In genomic region chr11:35526370-35526792, GRCh38 we compare ENCODE assay signal across 13 cellular contexts. TPM values are rescaled to one million over a fixed set of nuclear protein-coding genes. Genes with fewer than 3 reads are reported as not detected.
DNase-seq lines count a peak whose midpoint lies in the region; ATAC-seq and TF ChIP-seq lines count a peak whose summit lies in the region.
"Had no signal": no experiment of that assay in that cellular context is flagged by ENCODE, and none has a peak within 500 bp of the region (broad histone marks: within the 10 kb centered on the region; RNA-seq: fewer than 3 reads in every experiment).

No MANE protein-coding gene starts in this region.

- no peak overlapping the region for H3K27ac Mint-ChIP-seq in nephron progenitor cell
- H3K27ac Mint-ChIP-seq: activated naive CD8-positive, alpha-beta T cell; T-helper 1 cell treated with Interleukin-12 subunit alpha and Interleukin-12 subunit beta and Interleukin-4 antibody, amounts not matched to agents 30 μg/mL and 1 μg/mL, for 36 hours had no signal

- TF ChIP-seq CTCF in nephron progenitor cell (IDR thresholded peaks at IDR 0.05) = no peak

- peak overlapping the region; percentile 1 for H3K9ac ChIP-seq in HUES6 (ENCODE audit: low read length)

- H3K27me3 ChIP-seq in HUES6 (ENCODE audit: control insufficient read depth, insufficient read depth, low read length) = peaks cover 33% of the 10 kb centered on the region
- no peaks in the 10 kb centered on the region for H3K27me3 ChIP-seq in ectodermal cell (ENCODE audit: control insufficient read depth, insufficient read depth, low read length, poor library complexity, severe bottlenecking)

- H3K9me3 ChIP-seq in HUES6 (ENCODE audit: control insufficient read depth, insufficient read depth, low read depth, low read length) (no peaks in the 10 kb centered on the region), ectodermal cell (ENCODE audit: control insufficient read depth, low read length) (no peaks in the 10 kb centered on the region)
- H3K9me3 ChIP-seq: psoas muscle had no signal

- H3K27ac ChIP-seq in HUES6 (ENCODE audit: low read depth, low read length) = no peak overlapping the region
- no peak overlapping the region for H3K27ac ChIP-seq in ectodermal cell (ENCODE audit: insufficient read depth, low read depth, low read length, poor library complexity, severe bottlenecking)
- H3K27ac ChIP-seq: psoas muscle had no signal

- 58 to 69% methylated on average over 6 of the region's 6 CpGs for WGBS in ectodermal cell, 2 experiments

- peaks cover 18% of the 10 kb centered on the region for H3K27me3 Mint-ChIP-seq in nephron progenitor cell (ENCODE audit: low read depth, poor library complexity)

- H3K36me3 Mint-ChIP-seq in nephron progenitor cell (ENCODE audit: low read depth) = peaks cover 10% of the 10 kb centered on the region

- peak overlapping the region; percentile 82 for H3K4me3 Mint-ChIP-seq in nephron progenitor cell
- H3K4me3 Mint-ChIP-seq: activated naive CD8-positive, alpha-beta T cell; T-helper 1 cell treated with Interleukin-12 subunit alpha and Interleukin-12 subunit beta and Interleukin-4 antibody, amounts not matched to agents 30 μg/mL and 1 μg/mL, for 36 hours had no signal

- H3K4me1 Mint-ChIP-seq in nephron progenitor cell = peaks cover 38% of the 10 kb centered on the region

- H3K4me1 ChIP-seq in HUES6 (ENCODE audit: control insufficient read depth, insufficient read depth, low read length) = peaks cover 25% of the 10 kb centered on the region
- peaks cover 13% of the 10 kb centered on the region for H3K4me1 ChIP-seq in ectodermal cell (ENCODE audit: control insufficient read depth, insufficient read depth, low read length)
- H3K4me1 ChIP-seq: psoas muscle had no signal

- peaks cover 16% of the 10 kb centered on the region for H3K9me3 Mint-ChIP-seq in nephron progenitor cell
- H3K9me3 Mint-ChIP-seq: T-helper 1 cell treated with Interleukin-12 subunit alpha and Interleukin-12 subunit beta and Interleukin-4 antibody, amounts not matched to agents 30 μg/mL and 1 μg/mL, for 36 hours had no signal

- no peaks in the 10 kb centered on the region for H3K36me3 ChIP-seq in HUES6 (ENCODE audit: control insufficient read depth, insufficient read depth, low read length)
- no peaks in the 10 kb centered on the region for H3K36me3 ChIP-seq in ectodermal cell (ENCODE audit: control insufficient read depth, insufficient read depth, low read length)

- H3K4me3 ChIP-seq in HUES6 (ENCODE audit: low read depth, low read length) = peak overlapping the region; percentile 82
- peak overlapping the region; percentile 59 for H3K4me3 ChIP-seq in ectodermal cell (ENCODE audit: insufficient read depth, low read depth, low read length)

- ATAC-seq in GM18511 (IDR thresholded peaks at IDR 0.05; ENCODE audit: unreplicated experiment) (no peak), HG03196 (IDR thresholded peaks at IDR 0.05; ENCODE audit: unreplicated experiment) (no peak)

- DNase-seq in ELR (ENCODE audit: low read depth) (peak; percentile 80), nephron progenitor cell (peak; percentile 23), NCI-H128 (lab: John Stamatoyannopoulos, UW; ENCODE audit: unreplicated experiment) (no peak), NCI-H2171 (lab: John Stamatoyannopoulos, UW) (no peak)
- DNase-seq: effector CD4-positive, alpha-beta T cell; stimulated activated naive CD4-positive, alpha-beta T cell treated with Interleukin-2 at 50 U/mL for 16 hours had no signal

RNA-seq across cellular contexts. Expression of gene PAMR1, which starts 1.0 kb away (rescaled TPM):
- 115 TPM for polyA plus RNA-seq in ectodermal cell (2013, experiment 1 of 4)
- polyA plus RNA-seq in ectodermal cell (2013, experiment 2 of 4) = 141 TPM
- polyA plus RNA-seq in ectodermal cell (2013, experiment 3 of 4) = 84.9 TPM
- 94.0 TPM for polyA plus RNA-seq in ectodermal cell (2013, experiment 4 of 4)

Comparison
In these comparisons a context has a peak if more than half of its experiments do, and no peak if none do; other contexts are left out.
1. DNase-seq: peak in ELR (single experiment) and nephron progenitor cell (single experiment); none in NCI-H128 (single experiment) and NCI-H2171 (single experiment).